1 cellular context compared by ENCODE assay signal in the genomic region with DNA sequence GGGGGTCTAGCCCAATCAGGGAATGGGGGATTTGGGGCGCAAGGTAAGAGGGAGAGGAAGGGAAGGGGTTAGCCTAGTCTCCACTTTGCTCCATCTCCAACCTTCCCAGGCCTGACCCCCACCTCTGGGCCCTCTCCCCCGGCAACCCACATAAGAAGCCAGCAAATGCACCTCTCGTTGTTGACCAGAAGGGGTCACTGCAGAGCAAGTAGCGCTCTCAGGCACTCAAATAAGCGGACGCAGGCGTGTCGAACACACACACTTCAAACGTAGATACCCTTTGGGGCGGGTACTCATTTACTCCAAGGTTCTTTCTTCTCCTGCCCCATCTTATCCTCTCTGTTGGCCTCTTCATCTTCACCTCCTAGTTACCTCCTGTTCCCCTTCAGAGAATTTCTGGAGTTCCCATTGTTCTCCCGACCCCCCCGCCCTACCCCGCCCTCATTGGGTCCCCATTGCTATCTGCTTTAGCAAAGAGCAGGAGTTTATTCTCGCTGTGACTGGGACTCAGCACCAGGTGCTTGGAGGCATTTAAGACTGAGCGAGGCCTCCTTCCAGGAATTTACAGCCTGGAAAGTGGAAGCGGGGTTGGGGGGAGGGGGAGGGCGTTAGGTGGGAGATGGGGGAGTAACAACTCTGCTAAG.
TF ChIP-seq lines count a peak whose summit lies in the region.

No MANE protein-coding gene starts in this region.

TF ChIP-seq in GM23338, 12 proteins besides CTCF, POLR2A, EP300 and RAD21 (continued from another document):
- TF ChIP-seq, protein P1, sequence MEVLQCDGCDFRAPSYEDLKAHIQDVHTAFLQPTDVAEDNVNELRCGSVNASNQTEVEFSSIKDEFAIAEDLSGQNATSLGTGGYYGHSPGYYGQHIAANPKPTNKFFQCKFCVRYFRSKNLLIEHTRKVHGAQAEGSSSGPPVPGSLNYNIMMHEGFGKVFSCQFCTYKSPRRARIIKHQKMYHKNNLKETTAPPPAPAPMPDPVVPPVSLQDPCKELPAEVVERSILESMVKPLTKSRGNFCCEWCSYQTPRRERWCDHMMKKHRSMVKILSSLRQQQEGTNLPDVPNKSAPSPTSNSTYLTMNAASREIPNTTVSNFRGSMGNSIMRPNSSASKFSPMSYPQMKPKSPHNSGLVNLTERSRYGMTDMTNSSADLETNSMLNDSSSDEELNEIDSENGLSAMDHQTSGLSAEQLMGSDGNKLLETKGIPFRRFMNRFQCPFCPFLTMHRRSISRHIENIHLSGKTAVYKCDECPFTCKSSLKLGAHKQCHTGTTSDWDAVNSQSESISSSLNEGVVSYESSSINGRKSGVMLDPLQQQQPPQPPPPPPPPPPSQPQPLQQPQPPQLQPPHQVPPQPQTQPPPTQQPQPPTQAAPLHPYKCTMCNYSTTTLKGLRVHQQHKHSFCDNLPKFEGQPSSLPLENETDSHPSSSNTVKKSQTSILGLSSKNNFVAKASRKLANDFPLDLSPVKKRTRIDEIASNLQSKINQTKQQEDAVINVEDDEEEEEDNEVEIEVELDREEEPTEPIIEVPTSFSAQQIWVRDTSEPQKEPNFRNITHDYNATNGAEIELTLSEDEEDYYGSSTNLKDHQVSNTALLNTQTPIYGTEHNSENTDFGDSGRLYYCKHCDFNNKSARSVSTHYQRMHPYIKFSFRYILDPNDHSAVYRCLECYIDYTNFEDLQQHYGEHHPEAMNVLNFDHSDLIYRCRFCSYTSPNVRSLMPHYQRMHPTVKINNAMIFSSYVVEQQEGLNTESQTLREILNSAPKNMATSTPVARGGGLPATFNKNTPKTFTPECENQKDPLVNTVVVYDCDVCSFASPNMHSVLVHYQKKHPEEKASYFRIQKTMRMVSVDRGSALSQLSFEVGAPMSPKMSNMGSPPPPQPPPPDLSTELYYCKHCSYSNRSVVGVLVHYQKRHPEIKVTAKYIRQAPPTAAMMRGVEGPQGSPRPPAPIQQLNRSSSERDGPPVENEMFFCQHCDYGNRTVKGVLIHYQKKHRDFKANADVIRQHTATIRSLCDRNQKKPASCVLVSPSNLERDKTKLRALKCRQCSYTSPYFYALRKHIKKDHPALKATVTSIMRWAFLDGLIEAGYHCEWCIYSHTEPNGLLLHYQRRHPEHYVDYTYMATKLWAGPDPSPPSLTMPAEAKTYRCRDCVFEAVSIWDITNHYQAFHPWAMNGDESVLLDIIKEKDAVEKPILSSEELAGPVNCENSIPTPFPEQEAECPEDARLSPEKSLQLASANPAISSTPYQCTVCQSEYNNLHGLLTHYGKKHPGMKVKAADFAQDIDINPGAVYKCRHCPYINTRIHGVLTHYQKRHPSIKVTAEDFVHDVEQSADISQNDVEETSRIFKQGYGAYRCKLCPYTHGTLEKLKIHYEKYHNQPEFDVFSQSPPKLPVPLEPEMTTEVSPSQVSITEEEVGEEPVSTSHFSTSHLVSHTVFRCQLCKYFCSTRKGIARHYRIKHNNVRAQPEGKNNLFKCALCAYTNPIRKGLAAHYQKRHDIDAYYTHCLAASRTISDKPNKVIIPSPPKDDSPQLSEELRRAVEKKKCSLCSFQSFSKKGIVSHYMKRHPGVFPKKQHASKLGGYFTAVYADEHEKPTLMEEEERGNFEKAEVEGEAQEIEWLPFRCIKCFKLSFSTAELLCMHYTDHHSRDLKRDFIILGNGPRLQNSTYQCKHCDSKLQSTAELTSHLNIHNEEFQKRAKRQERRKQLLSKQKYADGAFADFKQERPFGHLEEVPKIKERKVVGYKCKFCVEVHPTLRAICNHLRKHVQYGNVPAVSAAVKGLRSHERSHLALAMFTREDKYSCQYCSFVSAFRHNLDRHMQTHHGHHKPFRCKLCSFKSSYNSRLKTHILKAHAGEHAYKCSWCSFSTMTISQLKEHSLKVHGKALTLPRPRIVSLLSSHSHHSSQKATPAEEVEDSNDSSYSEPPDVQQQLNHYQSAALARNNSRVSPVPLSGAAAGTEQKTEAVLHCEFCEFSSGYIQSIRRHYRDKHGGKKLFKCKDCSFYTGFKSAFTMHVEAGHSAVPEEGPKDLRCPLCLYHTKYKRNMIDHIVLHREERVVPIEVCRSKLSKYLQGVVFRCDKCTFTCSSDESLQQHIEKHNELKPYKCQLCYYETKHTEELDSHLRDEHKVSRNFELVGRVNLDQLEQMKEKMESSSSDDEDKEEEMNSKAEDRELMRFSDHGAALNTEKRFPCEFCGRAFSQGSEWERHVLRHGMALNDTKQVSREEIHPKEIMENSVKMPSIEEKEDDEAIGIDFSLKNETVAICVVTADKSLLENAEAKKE (CRISPR knock-in tag; IDR thresholded peaks at IDR 0.05) = no peak
- TF ChIP-seq, protein P2, sequence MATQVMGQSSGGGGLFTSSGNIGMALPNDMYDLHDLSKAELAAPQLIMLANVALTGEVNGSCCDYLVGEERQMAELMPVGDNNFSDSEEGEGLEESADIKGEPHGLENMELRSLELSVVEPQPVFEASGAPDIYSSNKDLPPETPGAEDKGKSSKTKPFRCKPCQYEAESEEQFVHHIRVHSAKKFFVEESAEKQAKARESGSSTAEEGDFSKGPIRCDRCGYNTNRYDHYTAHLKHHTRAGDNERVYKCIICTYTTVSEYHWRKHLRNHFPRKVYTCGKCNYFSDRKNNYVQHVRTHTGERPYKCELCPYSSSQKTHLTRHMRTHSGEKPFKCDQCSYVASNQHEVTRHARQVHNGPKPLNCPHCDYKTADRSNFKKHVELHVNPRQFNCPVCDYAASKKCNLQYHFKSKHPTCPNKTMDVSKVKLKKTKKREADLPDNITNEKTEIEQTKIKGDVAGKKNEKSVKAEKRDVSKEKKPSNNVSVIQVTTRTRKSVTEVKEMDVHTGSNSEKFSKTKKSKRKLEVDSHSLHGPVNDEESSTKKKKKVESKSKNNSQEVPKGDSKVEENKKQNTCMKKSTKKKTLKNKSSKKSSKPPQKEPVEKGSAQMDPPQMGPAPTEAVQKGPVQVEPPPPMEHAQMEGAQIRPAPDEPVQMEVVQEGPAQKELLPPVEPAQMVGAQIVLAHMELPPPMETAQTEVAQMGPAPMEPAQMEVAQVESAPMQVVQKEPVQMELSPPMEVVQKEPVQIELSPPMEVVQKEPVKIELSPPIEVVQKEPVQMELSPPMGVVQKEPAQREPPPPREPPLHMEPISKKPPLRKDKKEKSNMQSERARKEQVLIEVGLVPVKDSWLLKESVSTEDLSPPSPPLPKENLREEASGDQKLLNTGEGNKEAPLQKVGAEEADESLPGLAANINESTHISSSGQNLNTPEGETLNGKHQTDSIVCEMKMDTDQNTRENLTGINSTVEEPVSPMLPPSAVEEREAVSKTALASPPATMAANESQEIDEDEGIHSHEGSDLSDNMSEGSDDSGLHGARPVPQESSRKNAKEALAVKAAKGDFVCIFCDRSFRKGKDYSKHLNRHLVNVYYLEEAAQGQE (IDR thresholded peaks at IDR 0.05; ENCODE audit: unreplicated experiment) = no peak
- TF ChIP-seq ZNF331 (CRISPR knock-in tag; IDR thresholded peaks at IDR 0.05; ENCODE audit: low read depth) (no peak), CREB1 (CRISPR knock-in tag; IDR thresholded peaks at IDR 0.05; ENCODE audit: low read depth) (no peak; the same call in 1 of the 2 replicates)
